ENCODE assay signal across 8 cellular contexts in the genomic region with DNA sequence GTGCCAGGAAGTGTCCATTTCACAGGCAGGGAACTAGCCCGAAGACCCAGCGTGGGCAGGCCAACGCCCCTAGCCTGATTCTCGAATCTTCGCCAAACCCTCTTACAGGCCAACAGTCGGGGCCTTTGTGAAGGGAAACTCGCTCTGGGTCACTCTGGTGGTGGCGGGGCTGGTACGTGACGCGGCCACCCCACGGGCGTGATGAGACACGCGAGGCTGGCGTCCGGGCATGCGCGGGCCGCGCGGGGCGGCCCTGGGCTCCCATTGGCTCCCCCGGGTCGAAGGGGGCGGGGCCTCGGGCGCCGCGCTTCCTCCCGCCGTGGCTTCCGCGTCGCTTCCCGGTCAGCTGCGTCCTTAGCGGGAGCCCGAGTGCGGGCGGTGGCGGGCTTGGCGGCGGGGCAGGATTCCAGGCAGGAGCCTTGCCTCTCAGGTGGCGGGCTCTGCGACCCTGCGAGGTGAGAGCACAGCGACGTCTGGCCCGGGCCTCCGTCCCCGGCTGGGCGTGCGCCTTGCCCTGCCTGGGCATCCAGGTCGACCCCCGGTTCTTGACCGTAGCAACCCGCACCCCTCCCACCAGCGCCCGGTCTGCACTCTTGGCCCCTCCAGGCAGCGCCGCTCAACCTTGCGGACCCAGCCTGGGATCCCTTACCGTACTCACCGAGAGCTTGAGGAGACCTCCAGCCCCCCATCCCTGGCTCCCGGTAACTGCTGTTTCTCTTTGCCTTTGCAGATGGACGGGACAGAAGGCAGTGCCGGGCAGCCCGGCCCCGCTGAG.
DNase-seq lines count a peak whose midpoint lies in the region; ATAC-seq lines count a peak whose summit lies in the region.

A gene with protein sequence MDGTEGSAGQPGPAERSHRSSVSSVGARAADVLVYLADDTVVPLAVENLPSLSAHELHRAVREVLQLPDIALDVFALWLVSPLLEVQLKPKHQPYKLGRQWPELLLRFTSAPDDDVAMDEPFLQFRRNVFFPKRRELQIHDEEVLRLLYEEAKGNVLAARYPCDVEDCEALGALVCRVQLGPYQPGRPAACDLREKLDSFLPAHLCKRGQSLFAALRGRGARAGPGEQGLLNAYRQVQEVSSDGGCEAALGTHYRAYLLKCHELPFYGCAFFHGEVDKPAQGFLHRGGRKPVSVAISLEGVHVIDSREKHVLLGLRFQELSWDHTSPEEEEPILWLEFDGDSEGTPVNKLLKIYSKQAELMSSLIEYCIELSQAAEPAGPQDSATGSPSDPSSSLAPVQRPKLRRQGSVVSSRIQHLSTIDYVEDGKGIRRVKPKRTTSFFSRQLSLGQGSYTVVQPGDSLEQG (plus strand): TSS at position 331 of the 775 bp plus-strand sequence. CDS start 400 bp downstream, at position 731.

- peak; percentile 50 for ATAC-seq in HG02642 (IDR thresholded peaks at IDR 0.05; ENCODE audit: poor library complexity, unreplicated experiment)

- DNase-seq in DMS79 (lab: John Stamatoyannopoulos, UW) (peak; percentile 64), NCI-H2227 (lab: John Stamatoyannopoulos, UW; ENCODE audit: unreplicated experiment) (peak; percentile 91), caudate nucleus (lab: John Stamatoyannopoulos, UW) (peak; percentile 47 to 95 (median 86)), inferior parietal cortex (ENCODE audit: extremely low spot score) (peak; percentile 88), smooth muscle cell of the brain vasculature (ENCODE audit: low read depth, low spot score) (peak; percentile 26), OCI-M2 (lab: John Stamatoyannopoulos, UW; ENCODE audit: unreplicated experiment) (no peak)
- peak; percentile 77 for DNase-seq in activated CD4-positive, CD25-positive, alpha-beta regulatory T cell treated with anti-CD3 and anti-CD28 coated beads, Interleukin-2, amount 50 U/mL, for 16 hours (ENCODE audit: low read depth, low spot score)

- peak within 1 kb of the TSS; percentile 99 for H3K27ac ChIP-seq in caudate nucleus (ENCODE audit: low read depth, low read length)
